8 cellular contexts compared by ENCODE assay signal in the genomic region with DNA sequence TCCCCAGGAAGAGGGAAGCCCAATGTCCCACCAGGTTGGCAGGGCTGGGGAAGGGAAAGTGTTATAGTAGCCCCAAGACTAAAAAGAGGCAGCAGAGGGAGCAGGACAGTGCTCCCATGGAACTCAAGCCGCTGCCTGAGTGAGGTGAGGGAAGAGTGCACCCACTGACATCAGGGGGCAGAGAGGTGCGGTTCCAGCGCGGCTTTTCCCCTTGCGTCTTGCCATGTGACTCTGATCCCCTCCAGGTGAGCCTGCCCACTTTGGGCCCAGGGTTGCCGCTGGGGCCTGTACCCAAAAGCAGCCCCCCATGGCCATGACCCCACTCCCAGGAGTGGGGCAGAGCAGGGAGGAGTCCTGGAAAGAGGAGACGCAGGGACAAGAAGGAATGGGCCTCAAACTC.
DNase-seq lines count a peak whose midpoint lies in the region; ATAC-seq, FAIRE-seq and TF ChIP-seq lines count a peak whose summit lies in the region.
"Not testable (repeated sequence)": the region's sequence is repeated elsewhere in the genome, so short reads cannot be mapped to it uniquely, and the experiment has no call there.

No MANE protein-coding gene starts in this region.

- not testable (repeated sequence) for H3K27me3 ChIP-seq in HCT116 (ENCODE audit: insufficient read depth, low read length); endodermal cell (ENCODE audit: control insufficient read depth, insufficient read depth, low read length, poor library complexity, severe bottlenecking); keratinocyte (ENCODE audit: control insufficient read depth, extremely low read depth, insufficient read depth, low read length); neural progenitor cell

- peak overlapping the region; percentile 55 to 98 for H3K27ac Mint-ChIP-seq in activated naive CD4-positive, alpha-beta T cell treated with anti-CD3 and anti-CD28 coated beads, Interleukin-2, amount 50 U/mL, for 72 hours
- H3K27ac Mint-ChIP-seq in endodermal cell = peak overlapping the region; percentile 99
- H3K27ac Mint-ChIP-seq in neural progenitor cell = not testable (repeated sequence)
- peak overlapping the region in 1 of 2 donors; percentile 96 for H3K27ac Mint-ChIP-seq in stimulated activated naive CD8-positive, alpha-beta T cell treated with anti-CD3 and anti-CD28 coated beads, Interleukin-15, amount 100 ng/mL, for 72 hours

- TF ChIP-seq CTCF in AG09309 (IDR thresholded peaks at IDR 0.05; ENCODE audit: control insufficient read depth, insufficient read depth, low read depth, low read length, missing control alignments); HCT116 (IDR thresholded peaks at IDR 0.05 in 2 of 3, conservative IDR thresholded peaks at IDR 0.05 in 1 of 3; ENCODE audit: borderline replicate concordance in 1 of 3, insufficient read depth in 1 of 3, low read depth in 2 of 3, low read length in 2 of 3); endodermal cell (conservative IDR thresholded peaks at IDR 0.05); keratinocyte (optimal IDR thresholded peaks at IDR 0.05 in 1 of 3, IDR thresholded peaks at IDR 0.05 in 1 of 3, conservative IDR thresholded peaks at IDR 0.05 in 1 of 3; ENCODE audit: extremely low read depth in 1 of 3, insufficient read depth in 2 of 3, low read length in 3 of 3); neural progenitor cell (IDR thresholded peaks at IDR 0.05): not testable (repeated sequence)

- H3K36me3 Mint-ChIP-seq in activated naive CD4-positive, alpha-beta T cell treated with anti-CD3 and anti-CD28 coated beads, Interleukin-2, amount 50 U/mL, for 72 hours; endodermal cell (ENCODE audit: low read depth); neural progenitor cell: not testable (repeated sequence)

- peak overlapping the region; percentile 86 for H3K4me2 ChIP-seq in HCT116 (ENCODE audit: low read length)
- peak overlapping the region; percentile 94 for H3K4me2 ChIP-seq in keratinocyte (ENCODE audit: control insufficient read depth, extremely low read depth, insufficient read depth, low read depth, low read length)
- peak overlapping the region; percentile 77 for H3K4me2 ChIP-seq in neural progenitor cell

- 94 to 100% methylated on average over 2 to 7 of the region's 7 CpGs for WGBS in endodermal cell (ENCODE audit: insufficient coverage in 1 of 2, insufficient read length in 1 of 2), 2 experiments

- H3K9me2 ChIP-seq in HCT116 (ENCODE audit: insufficient read depth) = not testable (repeated sequence)

- not testable (repeated sequence) for H3K79me2 ChIP-seq in HCT116 (ENCODE audit: insufficient read depth, low read length); keratinocyte (ENCODE audit: control insufficient read depth, insufficient read depth, low read length); neural progenitor cell (ENCODE audit: low read depth)

- not testable (repeated sequence) for TF ChIP-seq POLR2A in HCT116 (IDR thresholded peaks at IDR 0.05; ENCODE audit: borderline replicate concordance, extremely low read depth, insufficient read depth, insufficient read length)

- not testable (repeated sequence) for H3K36me3 ChIP-seq in HCT116 (ENCODE audit: control insufficient read depth in 1 of 2, insufficient read depth in 2 of 2, low read length in 2 of 2); endodermal cell (ENCODE audit: control insufficient read depth, insufficient read depth, low read length); keratinocyte (ENCODE audit: control insufficient read depth in 2 of 2, extremely low read depth in 1 of 2, insufficient read depth in 2 of 2, low read length in 2 of 2); neural progenitor cell

- CTCF ChIA-PET in HCT116 (lab: Charles Lee) = not testable (repeated sequence)

- peaks cover 13% of the 10 kb centered on the region for H3F3A ChIP-seq in neural progenitor cell (ENCODE audit: low read depth)

- not testable (repeated sequence) for H2AFZ ChIP-seq in HCT116 (ENCODE audit: low read depth, low read length, poor library complexity, severe bottlenecking); neural progenitor cell (replicated peaks)
- H2AFZ ChIP-seq in keratinocyte (ENCODE audit: control insufficient read depth, low read length) = peak overlapping the region; percentile 92

- not testable (repeated sequence) for DNase-seq in AG09309 (ENCODE audit: low read depth); HCT116 (ENCODE audit: low read depth, low spot score); activated naive CD4-positive, alpha-beta T cell treated with anti-CD3 and anti-CD28 coated beads, Interleukin-2, amount 50 U/mL, for 72 hours (ENCODE audit: low spot score in 2 of 2); endodermal cell; keratinocyte (ENCODE audit: low read depth, low spot score); neural progenitor cell (ENCODE audit: low spot score); stimulated activated naive CD8-positive, alpha-beta T cell treated with anti-CD3 and anti-CD28 coated beads, Interleukin-15, amount 100 ng/mL, for 72 hours
- DNase-seq in SK-N-DZ (ENCODE audit: low spot score) = peak; percentile 4

- not testable (repeated sequence) for H3K27me3 Mint-ChIP-seq in endodermal cell (ENCODE audit: insufficient read depth); neural progenitor cell (ENCODE audit: insufficient read depth, low read depth); stimulated activated naive CD8-positive, alpha-beta T cell treated with anti-CD3 and anti-CD28 coated beads, Interleukin-15, amount 100 ng/mL, for 72 hours

- H3K9ac ChIP-seq in HCT116 (ENCODE audit: low read length) (peak overlapping the region; percentile 79), endodermal cell (ENCODE audit: extremely low read depth, low read length, poor library complexity, severe bottlenecking) (peak overlapping the region; percentile 86), keratinocyte (ENCODE audit: control insufficient read depth, extremely low read depth, insufficient read depth, low read length) (peak overlapping the region; percentile 92), neural progenitor cell (peak overlapping the region; percentile 79)

- H3K4me1 ChIP-seq in HCT116 (ENCODE audit: control insufficient read depth in 1 of 2, insufficient read depth in 2 of 2, low read length in 2 of 2); endodermal cell (ENCODE audit: control insufficient read depth, insufficient read depth, low read length): not testable (repeated sequence)
- H3K4me1 ChIP-seq in keratinocyte (ENCODE audit: control insufficient read depth, extremely low read depth, insufficient read depth, low read length) (peaks cover 15% of the 10 kb centered on the region), neural progenitor cell (peaks cover 13% of the 10 kb centered on the region)

- not testable (repeated sequence) for H4K20me1 ChIP-seq in HCT116 (ENCODE audit: insufficient read depth); keratinocyte (ENCODE audit: control insufficient read depth, extremely low read depth, insufficient read depth, low read length); neural progenitor cell (ENCODE audit: low read depth)

- POLR2A ChIA-PET in HCT116 (lab: Charles Lee) = not testable (repeated sequence)

- not testable (repeated sequence) for H3K9me3 ChIP-seq in HCT116 (ENCODE audit: control insufficient read depth in 1 of 2, insufficient read depth in 1 of 2, low read depth in 1 of 2, low read length in 2 of 2); endodermal cell (ENCODE audit: control insufficient read depth, low read length); keratinocyte (ENCODE audit: control insufficient read depth, low read depth, low read length); neural progenitor cell (ENCODE audit: low read depth)

- TF ChIP-seq RAD21 in HCT116 (IDR thresholded peaks at IDR 0.05; ENCODE audit: low read depth) = not testable (repeated sequence)

- not testable (repeated sequence) for H3K4me1 Mint-ChIP-seq in endodermal cell
- H3K4me1 Mint-ChIP-seq in neural progenitor cell = peaks cover 24% of the 10 kb centered on the region
- H3K4me1 Mint-ChIP-seq in stimulated activated naive CD8-positive, alpha-beta T cell treated with anti-CD3 and anti-CD28 coated beads, Interleukin-15, amount 100 ng/mL, for 72 hours = peaks cover 26% of the 10 kb centered on the region

- H3K27ac ChIP-seq in HCT116 (ENCODE audit: low read depth, low read length) (0 out of 2 replicates have a peak overlapping the region, but pooled peaks have one; percentile 66), keratinocyte (ENCODE audit: control insufficient read depth, insufficient read depth, low read length) (peak overlapping the region; percentile 95)
- H3K27ac ChIP-seq in endodermal cell (ENCODE audit: low read depth, low read length); neural progenitor cell: not testable (repeated sequence)

- H3K4me3 Mint-ChIP-seq in endodermal cell (peak overlapping the region; percentile 86), neural progenitor cell (peak overlapping the region; percentile 93)
- peak overlapping the region; percentile 88 to 92 for H3K4me3 Mint-ChIP-seq in stimulated activated naive CD8-positive, alpha-beta T cell treated with anti-CD3 and anti-CD28 coated beads, Interleukin-15, amount 100 ng/mL, for 72 hours

- ATAC-seq in HCT116; activated naive CD4-positive, alpha-beta T cell treated with anti-CD3 and anti-CD28 coated beads, Interleukin-2, amount 50 U/mL, for 72 hours; stimulated activated naive CD8-positive, alpha-beta T cell treated with anti-CD3 and anti-CD28 coated beads, Interleukin-15, amount 100 ng/mL, for 72 hours: not testable (repeated sequence)

- RAD21 ChIA-PET in HCT116 (lab: Charles Lee; ENCODE audit: low non-redundant PET in 1 of 2, low total read pairs in 2 of 2, uncharacterized antibody in 2 of 2, unreplicated experiment in 2 of 2) = not testable (repeated sequence)

- H3K4me3 ChIP-seq in AG09309 (ENCODE audit: control insufficient read depth, low read depth, low read length) (peak overlapping the region; percentile 64), HCT116 (replicated peaks in 1 of 2; ENCODE audit: low read depth in 1 of 2, low read length in 2 of 2) (peak overlapping the region; percentile 84 to 88), endodermal cell (ENCODE audit: low read length) (peak overlapping the region; percentile 83), keratinocyte (ENCODE audit: control insufficient read depth in 2 of 3, extremely low read depth in 1 of 3, insufficient read depth in 2 of 3, low read depth in 1 of 3, low read length in 3 of 3) (peak overlapping the region; percentile 62 to 87 (median 81)), neural progenitor cell (peak overlapping the region; percentile 75)

- not testable (repeated sequence) for FAIRE-seq in keratinocyte (lab: Jason Lieb, UNC)

- not testable (repeated sequence) for BruUV-seq in HCT116 (replicated peaks; lab: Mats Ljungman, UMichigan)

- intact Hi-C loops in HCT116 (cut with micrococcal nuclease) = loop anchor here (10.0 kb wide), 1 partner anchor 348 kb away; no protein-coding TSS in a partner anchor

- dilution Hi-C loops in keratinocyte (cut with MboI; ENCODE audit: extremely low pct_ligation_motif_present, low sequenced_read_pairs) = not testable (repeated sequence)

- H3K9me3 Mint-ChIP-seq in activated naive CD4-positive, alpha-beta T cell treated with anti-CD3 and anti-CD28 coated beads, Interleukin-2, amount 50 U/mL, for 72 hours; endodermal cell; neural progenitor cell; stimulated activated naive CD8-positive, alpha-beta T cell treated with anti-CD3 and anti-CD28 coated beads, Interleukin-15, amount 100 ng/mL, for 72 hours: not testable (repeated sequence)

- H3K9me1 ChIP-seq in keratinocyte (ENCODE audit: control insufficient read depth, extremely low read depth, insufficient read depth, low read length) = not testable (repeated sequence)
